ENCODE assay signal across 23 cellular contexts in genomic region chr20:32607324-32607723, GRCh38.
"Had no signal": no experiment of that assay in that cellular context is flagged by ENCODE, and none has a peak within 500 bp of the region (broad histone marks: within the 10 kb centered on the region; RNA-seq: fewer than 3 reads in every experiment).

No MANE protein-coding gene starts in this region.

- ATAC-seq: esophagus mucosa; left colon; right cardiac atrium; stimulated activated effector memory CD8-positive, alpha-beta T cell treated with anti-CD3 and anti-CD28 coated beads, Interleukin-12 subunit alpha, Interleukin-12 subunit beta, amount 100 ng/mL, for 72 hours; stimulated activated naive CD8-positive, alpha-beta T cell treated with anti-CD3 and anti-CD28 coated beads, Interleukin-15, Interleukin-2, amounts not matched to agents 100 U/mL and 50 U/mL, for 24 hours had no signal

- H3K27ac ChIP-seq: ovary, suprapubic skin, thyroid gland had no signal

- H3K9me3 ChIP-seq: heart left ventricle, ovary, suprapubic skin, thyroid gland had no signal

- H3K4me1 ChIP-seq: suprapubic skin, thyroid gland had no signal

- H3K4me3 Mint-ChIP-seq: naive B cell; nephron; stimulated activated effector memory CD8-positive, alpha-beta T cell treated with anti-CD3 and anti-CD28 coated beads, Interleukin-12 subunit alpha, Interleukin-12 subunit beta, amount 100 ng/mL, for 72 hours; type B pancreatic cell had no signal

- H3K36me3 Mint-ChIP-seq: naive B cell; stimulated activated effector memory CD8-positive, alpha-beta T cell treated with anti-CD3 and anti-CD28 coated beads, Interleukin-12 subunit alpha, Interleukin-12 subunit beta, amount 100 ng/mL, for 72 hours; type B pancreatic cell had no signal

- FAIRE-seq: endometrium, frontal cortex, urothelium cell line had no signal

- H3K4me3 ChIP-seq: dorsolateral prefrontal cortex, heart left ventricle, lung, ovary, suprapubic skin, thyroid gland had no signal

- H3K36me3 ChIP-seq: heart left ventricle, ovary, suprapubic skin, thyroid gland had no signal

- H3K27me3 ChIP-seq: dorsolateral prefrontal cortex, ovary, thyroid gland had no signal

- H3K9me3 Mint-ChIP-seq: naive B cell; nephron; stimulated activated effector memory CD8-positive, alpha-beta T cell treated with anti-CD3 and anti-CD28 coated beads, Interleukin-12 subunit alpha, Interleukin-12 subunit beta, amount 100 ng/mL, for 72 hours; type B pancreatic cell had no signal

- DNase-seq: cortex of kidney; effector CD8-positive, alpha-beta T cell; left colon; left ventricle myocardium superior; mesendoderm; naive B cell; ovary; stimulated activated CD4-positive, alpha-beta T cell treated with anti-CD3 and anti-CD28 coated beads, Interleukin-4, amount 100 ng/mL, for 1 hour; stimulated activated CD8-positive, alpha-beta memory T cell treated with anti-CD3 and anti-CD28 coated beads, Interleukin-4, amount 100 ng/mL, for 48 hours; stimulated activated naive CD8-positive, alpha-beta T cell treated with anti-CD3 and anti-CD28 coated beads, Interleukin-15, Interleukin-2, amounts not matched to agents 100 U/mL and 50 U/mL, for 24 hours; thyroid gland had no signal

- H3K27ac Mint-ChIP-seq: naive B cell; nephron; stimulated activated effector memory CD8-positive, alpha-beta T cell treated with anti-CD3 and anti-CD28 coated beads, Interleukin-12 subunit alpha, Interleukin-12 subunit beta, amount 100 ng/mL, for 72 hours; type B pancreatic cell had no signal
